1 cellular context compared by ENCODE assay signal in genomic region chr15:99105516-99106341, GRCh38.
TF ChIP-seq lines count a peak whose summit lies in the region.

No MANE protein-coding gene starts in this region.

TF ChIP-seq in H1, 55 proteins besides CTCF, POLR2A, EP300 and RAD21 (continued from another document):
- TF ChIP-seq, protein P1, sequence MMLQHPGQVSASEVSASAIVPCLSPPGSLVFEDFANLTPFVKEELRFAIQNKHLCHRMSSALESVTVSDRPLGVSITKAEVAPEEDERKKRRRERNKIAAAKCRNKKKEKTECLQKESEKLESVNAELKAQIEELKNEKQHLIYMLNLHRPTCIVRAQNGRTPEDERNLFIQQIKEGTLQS (IDR thresholded peaks at IDR 0.05; ENCODE audit: insufficient read depth, low read depth, low read length): no peak
- TF ChIP-seq EZH2 (IDR thresholded peaks at IDR 0.05; ENCODE audit: low read depth, low read length, severe bottlenecking) (peak; percentile 83), KDM1A (IDR thresholded peaks at IDR 0.05; ENCODE audit: borderline replicate concordance, low read length) (peak; percentile 41; the same call in 1 of the 2 replicates), CHD7 (IDR thresholded peaks at IDR 0.05; ENCODE audit: insufficient replicate concordance, low read length) (no peak), TAF7 (optimal IDR thresholded peaks at IDR 0.05; ENCODE audit: borderline replicate concordance, low read depth, low read length) (peak; percentile 17), POU5F1 (IDR thresholded peaks at IDR 0.05; ENCODE audit: low read depth, low read length) (no peak), SIN3A (conservative IDR thresholded peaks at IDR 0.05 in 1 of 2, IDR thresholded peaks at IDR 0.05 in 1 of 2; ENCODE audit: low read depth in 1 of 2, low read length in 2 of 2) (no peak), SRF (IDR thresholded peaks at IDR 0.05; ENCODE audit: low read depth, low read length) (no peak), SUZ12 (IDR thresholded peaks at IDR 0.05; ENCODE audit: low read length) (peak; percentile 77), KDM5A (IDR thresholded peaks at IDR 0.05; ENCODE audit: low read length) (no peak), CBX5 (IDR thresholded peaks at IDR 0.05; ENCODE audit: low read depth, low read length) (no peak), FOSL1 (IDR thresholded peaks at IDR 0.05; ENCODE audit: insufficient read depth, low read depth, low read length) (no peak), CTBP2 (IDR thresholded peaks at IDR 0.05; ENCODE audit: borderline replicate concordance, insufficient read depth, insufficient read length, low read length) (no peak), POLR2AphosphoS5 (IDR thresholded peaks at IDR 0.05; ENCODE audit: low read depth, low read length) (no peak), SIRT6 (IDR thresholded peaks at IDR 0.05; ENCODE audit: low read length) (no peak), BCL11A (IDR thresholded peaks at IDR 0.05; ENCODE audit: low read depth in 2 of 2, low read length in 2 of 2) (no peak), RBBP5 (IDR thresholded peaks at IDR 0.05; ENCODE audit: borderline replicate concordance, low read depth, low read length) (0 out of 2 replicates have a peak, but pooled peaks have one; percentile 57), CBX8 (IDR thresholded peaks at IDR 0.05; ENCODE audit: borderline replicate concordance, low read depth, low read length) (no peak)
- TF ChIP-seq, protein P2, sequence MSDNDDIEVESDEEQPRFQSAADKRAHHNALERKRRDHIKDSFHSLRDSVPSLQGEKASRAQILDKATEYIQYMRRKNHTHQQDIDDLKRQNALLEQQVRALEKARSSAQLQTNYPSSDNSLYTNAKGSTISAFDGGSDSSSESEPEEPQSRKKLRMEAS (IDR thresholded peaks at IDR 0.05): peak; percentile 91
